In the genomic region with DNA sequence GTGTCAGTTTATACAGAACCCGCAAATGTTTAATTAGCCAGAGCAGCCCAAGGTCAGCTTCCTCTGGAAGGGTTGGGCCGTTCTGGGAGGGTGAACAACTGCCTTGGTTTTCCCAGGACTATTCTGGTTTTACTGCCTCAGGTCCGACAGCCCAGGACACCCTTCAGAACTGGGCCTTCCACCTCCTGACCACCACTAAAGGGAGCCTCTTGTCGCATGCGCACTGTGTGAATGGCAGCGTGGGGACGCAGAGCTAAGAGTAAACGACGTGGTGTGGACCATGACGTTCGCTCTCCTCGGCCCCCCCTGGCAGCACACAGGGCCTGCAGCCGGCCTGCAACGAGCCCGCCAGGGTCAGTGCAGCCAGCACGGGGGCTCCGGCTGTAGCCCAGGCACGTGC, we compare ENCODE assay signal across 22 cellular contexts.
DNase-seq lines count a peak whose midpoint lies in the region; ATAC-seq, FAIRE-seq and TF ChIP-seq lines count a peak whose summit lies in the region.
"Had no signal": no experiment of that assay in that cellular context is flagged by ENCODE, and none has a peak within 500 bp of the region (broad histone marks: within the 10 kb centered on the region; RNA-seq: fewer than 3 reads in every experiment).

No MANE protein-coding gene starts in this region.

- no peak for ATAC-seq in HG03342 (IDR thresholded peaks at IDR 0.05; ENCODE audit: unreplicated experiment)
- ATAC-seq in HepG2, result no peak

- H3K4me2 ChIP-seq in mesenchymal stem cell (ENCODE audit: low read length, poor library complexity, severe bottlenecking) (no peak overlapping the region), HepG2 (ENCODE audit: low read depth, low read length) (no peak overlapping the region)

- H3K9me3 ChIP-seq in duodenal mucosa (ENCODE audit: control insufficient read depth in 1 of 2, low read length in 2 of 2) (no peaks in the 10 kb centered on the region), mesenchymal stem cell (ENCODE audit: control insufficient read depth, low read length) (no peaks in the 10 kb centered on the region), stomach (no peaks in the 10 kb centered on the region), HepG2 (ENCODE audit: low read length) (no peaks in the 10 kb centered on the region)
- H3K9me3 ChIP-seq: uterus had no signal

- TF ChIP-seq RAD21 in HepG2 (CRISPR knock-in tag; IDR thresholded peaks at IDR 0.05), result no peak

- H3K36me3 ChIP-seq in duodenal mucosa (ENCODE audit: control insufficient read depth in 1 of 2, insufficient read depth in 2 of 2, low read length in 2 of 2) (peaks cover 17 to 46% of the 10 kb centered on the region in 2 donors), mesenchymal stem cell (ENCODE audit: control insufficient read depth in 1 of 2, insufficient read depth in 2 of 2, low read depth in 1 of 2, low read length in 2 of 2) (peaks cover 8 to 49% of the 10 kb centered on the region in 2 experiments), stomach (peaks cover 6 to 41% (median 34%) of the 10 kb centered on the region in 4 donors), HepG2 (replicated peaks in 1 of 2; ENCODE audit: control insufficient read depth in 1 of 2, insufficient read depth in 2 of 2, low read length in 2 of 2) (peaks cover 12 to 26% of the 10 kb centered on the region in 2 experiments; a peak in 4 of 5 replicates)
- H3K36me3 ChIP-seq: uterus had no signal

- TF ChIP-seq EP300 in stomach (IDR thresholded peaks at IDR 0.05), result no peak
- TF ChIP-seq EP300 in HepG2 (IDR thresholded peaks at IDR 0.05; ENCODE audit: low read depth in 2 of 2, low read length in 2 of 2), result no peak
- no peak for TF ChIP-seq EP300 in HepG2 (CRISPR knock-in tag; IDR thresholded peaks at IDR 0.05; ENCODE audit: borderline replicate concordance)

- H3K9me3 Mint-ChIP-seq in HFFc6, result no peaks in the 10 kb centered on the region
- H3K9me3 Mint-ChIP-seq: immature natural killer cell had no signal

- peak; percentile 48 for DNase-seq in RWPE1 (ENCODE audit: low spot score)
- DNase-seq in mesenchymal stem cell, result no peak
- no peak for DNase-seq in stomach
- DNase-seq in HFFc6, result no peak
- no peak for DNase-seq in HepG2 (ENCODE audit: low spot score)
- no peak for DNase-seq in NCI-H524 treated with DMSO at 0.1 percent for 48 hours (lab: John Stamatoyannopoulos, UW)
- DNase-seq: activated CD4-positive, alpha-beta T cell treated with anti-CD3 and anti-CD28 coated beads, Interleukin-2, amount 50 U/mL, for 1 hour; GM23248; immature natural killer cell; IMR-90; MM.1S; NCI-H146; NCI-H226; nephron progenitor cell; retina; stimulated activated naive CD4-positive, alpha-beta T cell treated with Interleukin-2 at 50 U/mL for 16 hours; uterus had no signal

- no peak overlapping the region for H3K23ac ChIP-seq in mesenchymal stem cell (ENCODE audit: low read length in 2 of 2)

- H2AK5ac ChIP-seq in mesenchymal stem cell (ENCODE audit: low read length, severe bottlenecking), result no peak overlapping the region

- H2AFZ ChIP-seq in mesenchymal stem cell (ENCODE audit: low read depth, low read length) (no peak overlapping the region), HepG2 (ENCODE audit: low read length) (no peak overlapping the region)
- H2AFZ ChIP-seq: GM23248 had no signal

- H4K20me1 ChIP-seq in HepG2 (ENCODE audit: insufficient read depth, low read length), result no peaks in the 10 kb centered on the region

- TF ChIP-seq POLR2A in stomach (IDR thresholded peaks at IDR 0.05), result no peak
- no peak for TF ChIP-seq POLR2A in HepG2 (IDR thresholded peaks at IDR 0.05; ENCODE audit: insufficient read depth in 1 of 2, low read depth in 2 of 2, low read length in 2 of 2)

- H3K9ac ChIP-seq in duodenal mucosa (ENCODE audit: low read depth in 1 of 2, low read length in 2 of 2) (no peak overlapping the region), mesenchymal stem cell (ENCODE audit: low read length) (no peak overlapping the region), HepG2 (ENCODE audit: insufficient read depth, low read depth, low read length) (no peak overlapping the region)
- H3K9ac ChIP-seq: GM23248 had no signal

- no peak overlapping the region for H2BK15ac ChIP-seq in mesenchymal stem cell (ENCODE audit: low read depth, poor library complexity, severe bottlenecking)

- H3K79me1 ChIP-seq in mesenchymal stem cell (replicated peaks; ENCODE audit: low read length, poor library complexity, severe bottlenecking), result peaks cover 39% of the 10 kb centered on the region

- H3K4me1 ChIP-seq in duodenal mucosa (ENCODE audit: control insufficient read depth in 1 of 2, insufficient read depth in 2 of 2, low read length in 2 of 2) (no peaks in the 10 kb centered on the region), mesenchymal stem cell (ENCODE audit: control insufficient read depth, insufficient read depth, low read depth, low read length) (peaks cover 42% of the 10 kb centered on the region), stomach (peaks cover 23 to 96% (median 63%) of the 10 kb centered on the region in 4 donors), HepG2 (ENCODE audit: insufficient read depth, low read length) (no peaks in the 10 kb centered on the region)

- H3K14ac ChIP-seq in mesenchymal stem cell (ENCODE audit: low read length in 2 of 2), result no peak overlapping the region

- H2BK5ac ChIP-seq in mesenchymal stem cell (ENCODE audit: low read depth, low read length, poor library complexity, severe bottlenecking), result no peak overlapping the region

- H3K4ac ChIP-seq in mesenchymal stem cell (ENCODE audit: low read depth in 1 of 2, low read length in 2 of 2), result no peak overlapping the region

- no peak for FAIRE-seq in HepG2 (lab: Jason Lieb, UNC)
- FAIRE-seq: GM18507, TTC549 had no signal

- no TSS peak for BruUV-seq in HepG2 (replicated peaks; lab: Mats Ljungman, UMichigan)

- POLR2A ChIA-PET in RWPE1 (lab: Yijun Ruan, JAX; ENCODE audit: low non-redundant PET), result no interaction called here
- POLR2A ChIA-PET in HepG2 (lab: Yijun Ruan, JAX), result no interaction called here

- H3K27ac ChIP-seq in RWPE1 (peak overlapping the region; percentile 98), duodenal mucosa (ENCODE audit: low read depth, low read length) (peak overlapping the region; percentile 17), mesenchymal stem cell (ENCODE audit: low read length, poor library complexity, severe bottlenecking) (no peak overlapping the region), stomach (peak overlapping the region in 4 of 5 donors; percentile 13 to 64 (median 58)), HepG2 (ENCODE audit: extremely low read length, insufficient read depth, low read length) (no peak overlapping the region)
- H3K27ac ChIP-seq: GM23248 had no signal

- intact Hi-C loops in stomach (cut with DNase I; ENCODE audit: low total_unique reads), result no loop called here
- intact Hi-C loops in HepG2 (cut with micrococcal nuclease; ENCODE audit: unreplicated experiment), result no loop called here

- no peak overlapping the region for H4K8ac ChIP-seq in mesenchymal stem cell (ENCODE audit: low read length)

- peak overlapping the region; percentile 36 for H4K91ac ChIP-seq in mesenchymal stem cell (ENCODE audit: low read length)

- in situ Hi-C loops in HepG2 (cut with HindIII; ENCODE audit: extremely low pct_ligation_motif_present, low pct_unique_long_range_greater_than_20kb), result no loop called here

- H3K18ac ChIP-seq in mesenchymal stem cell (ENCODE audit: low read depth in 1 of 2, low read length in 2 of 2), result no peak overlapping the region

- no peak overlapping the region for H2BK12ac ChIP-seq in mesenchymal stem cell (ENCODE audit: low read length in 2 of 2)

- no peaks in the 10 kb centered on the region for H3K27me3 ChIP-seq in duodenal mucosa (ENCODE audit: control insufficient read depth in 1 of 2, insufficient read depth in 2 of 2, low read length in 2 of 2)
- H3K27me3 ChIP-seq in mesenchymal stem cell (ENCODE audit: control insufficient read depth in 1 of 2, insufficient read depth in 1 of 2, low read length in 2 of 2), result no peaks in the 10 kb centered on the region
- no peaks in the 10 kb centered on the region for H3K27me3 ChIP-seq in stomach
- H3K27me3 ChIP-seq in HepG2 (ENCODE audit: control insufficient read depth in 1 of 2, insufficient read depth in 2 of 2, low read length in 2 of 2), result no peaks in the 10 kb centered on the region
- H3K27me3 ChIP-seq: uterus had no signal

- peaks cover 4% of the 10 kb centered on the region for H3K27me3 Mint-ChIP-seq in HFFc6 (ENCODE audit: insufficient read depth)

- no peaks in the 10 kb centered on the region for H3K79me2 ChIP-seq in HepG2 (ENCODE audit: insufficient read depth, low read length)

- H3K27ac Mint-ChIP-seq in HFFc6, result no peak overlapping the region
- H3K27ac Mint-ChIP-seq: immature natural killer cell, nephron progenitor cell had no signal

- peaks cover 31% of the 10 kb centered on the region for H3K4me1 Mint-ChIP-seq in HFFc6 (ENCODE audit: low read depth)
- H3K4me1 Mint-ChIP-seq: immature natural killer cell had no signal

- no peak overlapping the region for H2BK120ac ChIP-seq in mesenchymal stem cell (ENCODE audit: low read depth, low read length)

- no peak overlapping the region for H3K4me3 ChIP-seq in duodenal mucosa (ENCODE audit: low read depth in 1 of 2, low read length in 2 of 2)
- no peak overlapping the region for H3K4me3 ChIP-seq in mesenchymal stem cell (ENCODE audit: insufficient read depth in 1 of 2, low read depth in 1 of 2, low read length in 2 of 2)
- no peak overlapping the region for H3K4me3 ChIP-seq in stomach
- no peak overlapping the region for H3K4me3 ChIP-seq in HepG2 (replicated peaks in 1 of 3; ENCODE audit: insufficient read depth in 1 of 3, low read depth in 2 of 3, low read length in 3 of 3)
- H3K4me3 ChIP-seq: coronary artery, GM23248, uterus had no signal

- WGBS in mesenchymal stem cell, result 94% methylated on average over 18 of the region's 18 CpGs
- 48 to 79% (median 62%) methylated on average over 8 to 18 of the region's 18 CpGs for WGBS in stomach, 5 donors
- WGBS in HepG2 (ENCODE audit: low lambda C conversion rate), result 92% methylated on average over 5 of the region's 18 CpGs

- CTCF ChIA-PET in RWPE1 (lab: Yijun Ruan, JAX), result interaction anchor here (0.6 to 2.6 kb wide), 4 partner anchors 25 to 1118 kb away, joined by 3 to 9 read pairs (median 4); no protein-coding TSS in a partner anchor
- CTCF ChIA-PET in HepG2 (lab: Yijun Ruan, JAX; ENCODE audit: low intra/inter-chr PET ratio, low total read pairs), result no interaction called here

- H3K36me3 Mint-ChIP-seq in HFFc6 (ENCODE audit: low read depth), result peaks cover 19% of the 10 kb centered on the region; the same call in 1 of the 2 replicates

- H3K4me3 Mint-ChIP-seq in HFFc6, result no peak overlapping the region
- H3K4me3 Mint-ChIP-seq: immature natural killer cell, nephron progenitor cell had no signal

- TF ChIP-seq CTCF in RWPE1 (conservative IDR thresholded peaks at IDR 0.05; ENCODE audit: low read depth), result no peak
- no peak for TF ChIP-seq CTCF in stomach (IDR thresholded peaks at IDR 0.05)
- no peak for TF ChIP-seq CTCF in HFFc6 (IDR thresholded peaks at IDR 0.05)
- TF ChIP-seq CTCF in HepG2 (CRISPR knock-in tag; IDR thresholded peaks at IDR 0.05), result no peak

TF ChIP-seq in HepG2, 621 proteins besides CTCF, POLR2A, EP300 and RAD21 (continues in another document):
- no peak for TF ChIP-seq KLF13 (CRISPR knock-in tag; IDR thresholded peaks at IDR 0.05)
- TF ChIP-seq, protein P1, sequence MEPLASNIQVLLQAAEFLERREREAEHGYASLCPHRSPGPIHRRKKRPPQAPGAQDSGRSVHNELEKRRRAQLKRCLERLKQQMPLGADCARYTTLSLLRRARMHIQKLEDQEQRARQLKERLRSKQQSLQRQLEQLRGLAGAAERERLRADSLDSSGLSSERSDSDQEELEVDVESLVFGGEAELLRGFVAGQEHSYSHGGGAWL (CRISPR knock-in tag; IDR thresholded peaks at IDR 0.05), result no peak

Comparison
In these comparisons a context has a peak if more than half of its experiments do, and no peak if none do; other contexts are left out.
1. H3K27ac ChIP-seq: peak in RWPE1 (single experiment), duodenal mucosa (single experiment) and stomach (4 of 5); none in mesenchymal stem cell (single experiment) and HepG2 (single experiment).